ENCODE assay signal across 18 cellular contexts in the genomic region with DNA sequence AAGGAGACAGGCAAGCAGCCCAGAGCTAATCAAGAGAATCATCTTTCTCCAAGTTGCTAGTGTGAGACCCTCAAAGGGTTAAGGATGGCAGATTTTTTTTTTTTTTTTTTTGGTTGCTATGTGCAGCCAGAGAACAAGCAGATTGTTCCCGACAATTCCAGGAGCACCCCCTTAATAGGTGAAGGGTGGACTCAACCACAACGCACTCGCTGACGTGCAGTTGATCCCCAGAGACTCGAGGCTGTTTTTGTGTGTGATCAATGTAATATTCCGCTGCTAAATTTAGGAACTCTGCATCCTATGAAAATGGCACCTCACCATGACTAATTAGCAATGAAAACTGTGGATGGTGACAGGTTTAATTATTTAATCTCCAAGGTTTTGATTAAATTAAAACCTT.
A peak's percentile ranks its signal among the peaks of the same experiment; 100 is the strongest.
DNase-seq lines count a peak whose midpoint lies in the region; FAIRE-seq and TF ChIP-seq lines count a peak whose summit lies in the region.
"Had no signal": no experiment of that assay in that cellular context is flagged by ENCODE, and none has a peak within 500 bp of the region (broad histone marks: within the 10 kb centered on the region; RNA-seq: fewer than 3 reads in every experiment).

No MANE protein-coding gene starts in this region.

- no peak for FAIRE-seq in H1 (lab: Jason Lieb, UNC)
- FAIRE-seq: GM12878 had no signal

- H2AFZ ChIP-seq in H1 (ENCODE audit: low read length) (peak overlapping the region; percentile 95; the same call in 1 of the 2 replicates), osteoblast (ENCODE audit: low read length) (no peak overlapping the region)

- no peak overlapping the region for H2BK120ac ChIP-seq in H1 (replicated peaks; ENCODE audit: low read depth, low read length)

- no peaks in the 10 kb centered on the region for H4K20me1 ChIP-seq in H1 (replicated peaks in 1 of 2; ENCODE audit: control insufficient read depth in 1 of 2, insufficient read depth in 2 of 2, low read length in 2 of 2)
- H4K20me1 ChIP-seq in osteoblast (ENCODE audit: insufficient read depth, low read length): no peaks in the 10 kb centered on the region

- TF ChIP-seq RAD21 in H1 (IDR thresholded peaks at IDR 0.05 in 1 of 2, conservative IDR thresholded peaks at IDR 0.05 in 1 of 2; ENCODE audit: low read depth in 2 of 2, low read length in 2 of 2): no peak

- H3K4me2 ChIP-seq in H1 (ENCODE audit: insufficient read depth in 1 of 2, low read depth in 2 of 2, low read length in 2 of 2): no peak overlapping the region
- H3K4me2 ChIP-seq in osteoblast (ENCODE audit: insufficient read depth, low read length): peak overlapping the region; percentile 44

- no peak for TF ChIP-seq POLR2A in H1 (IDR thresholded peaks at IDR 0.05; ENCODE audit: control extremely low read depth in 1 of 2, low read depth in 2 of 2, low read length in 2 of 2)

- H3K4me1 ChIP-seq in H1 (replicated peaks in 1 of 4; ENCODE audit: control insufficient read depth in 3 of 4, insufficient read depth in 4 of 4, low read length in 3 of 4) (peaks cover 0 to 8% (median 3%) of the 10 kb centered on the region in 4 experiments; a peak in 4 of 7 replicates), osteoblast (ENCODE audit: insufficient read depth, low read length) (peaks cover 4% of the 10 kb centered on the region)
- H3K4me1 ChIP-seq: BE2C had no signal

- no peak overlapping the region for H3K56ac ChIP-seq in H1 (replicated peaks; ENCODE audit: insufficient read length, low read depth, low read length)

- no peak for TF ChIP-seq EP300 in H1 (IDR thresholded peaks at IDR 0.05; ENCODE audit: borderline replicate concordance in 1 of 2, low read depth in 2 of 2, low read length in 2 of 2)

- no peaks in the 10 kb centered on the region for H3K27me3 ChIP-seq in H1 (replicated peaks in 1 of 4; ENCODE audit: control insufficient read depth in 3 of 4, extremely low read depth in 1 of 4, insufficient read depth in 3 of 4, low read length in 3 of 4)
- H3K27me3 ChIP-seq in osteoblast (ENCODE audit: insufficient read depth, low read length): no peaks in the 10 kb centered on the region
- H3K27me3 ChIP-seq: BE2C, MG63 had no signal

- H4K5ac ChIP-seq in H1 (ENCODE audit: insufficient read length, low read depth, low read length): no peak overlapping the region

- POLR2A ChIA-PET in H1 (lab: Charles Lee; ENCODE audit: partially characterized antibody): interaction anchor here (0.6 kb wide), 1 partner anchor 505 kb away, joined by 4 read pairs; no protein-coding TSS in a partner anchor

- H3K4ac ChIP-seq in H1 (replicated peaks; ENCODE audit: insufficient read length, low read depth, low read length): no peak overlapping the region

- TF ChIP-seq CTCF in H1 (IDR thresholded peaks at IDR 0.05; ENCODE audit: control extremely low read depth in 1 of 3, insufficient read depth in 1 of 3, low read depth in 1 of 3, low read length in 3 of 3): no peak
- no peak for TF ChIP-seq CTCF in osteoblast (IDR thresholded peaks at IDR 0.05; ENCODE audit: extremely low read depth, low read depth, low read length)
- no peak for TF ChIP-seq CTCF in foreskin fibroblast (IDR thresholded peaks at IDR 0.05; ENCODE audit: low read depth, low read length)

- no peak overlapping the region for H3K18ac ChIP-seq in H1 (ENCODE audit: extremely low read depth, low read length)

- H3K4me3 ChIP-seq in H1 (ENCODE audit: extremely low read depth in 1 of 4, insufficient read depth in 2 of 4, low read depth in 3 of 4, low read length in 4 of 4): no peak overlapping the region
- no peak overlapping the region for H3K4me3 ChIP-seq in osteoblast (ENCODE audit: insufficient read depth, low read length)
- H3K4me3 ChIP-seq in foreskin fibroblast (ENCODE audit: low read depth in 1 of 2, low read length in 2 of 2): no peak overlapping the region
- H3K4me3 ChIP-seq: GM12878, MG63, SK-N-MC had no signal

- H3K79me1 ChIP-seq in H1 (ENCODE audit: low read depth, low read length): no peaks in the 10 kb centered on the region

- H2BK12ac ChIP-seq in H1 (ENCODE audit: low read depth, low read length): no peak overlapping the region

- no peak overlapping the region for H2BK15ac ChIP-seq in H1 (ENCODE audit: low read length)

- H3K79me2 ChIP-seq in H1 (ENCODE audit: control insufficient read depth in 1 of 2, insufficient read depth in 2 of 2, low read length in 2 of 2) (no peaks in the 10 kb centered on the region), osteoblast (ENCODE audit: insufficient read depth, low read length) (no peaks in the 10 kb centered on the region)

- H2AK5ac ChIP-seq in H1 (ENCODE audit: low read depth, low read length): no peak overlapping the region

- H3K23me2 ChIP-seq in H1 (ENCODE audit: low read depth, low read length): no peaks in the 10 kb centered on the region

- no peak overlapping the region for H4K91ac ChIP-seq in H1 (replicated peaks; ENCODE audit: insufficient read length, low read length)

- DNase-seq in D341Med (ENCODE audit: low spot score) (peak; percentile 20), LHCN-M2 (ENCODE audit: low read depth) (peak; percentile 44), H1 (ENCODE audit: low read depth in 1 of 2, low spot score in 2 of 2) (no peak), osteoblast (ENCODE audit: insufficient read length, low spot score, missing footprints) (no peak), DMS53 (lab: John Stamatoyannopoulos, UW) (no peak), SKM-1 (lab: John Stamatoyannopoulos, UW; ENCODE audit: unreplicated experiment) (no peak), foreskin fibroblast (no peak)
- DNase-seq: ACHN; BE2C; CD4-positive, alpha-beta T cell; DMS79 treated with DMSO at 0.1 percent for 48 hours; MG63; NCI-H1105; NCI-H1694; NCI-H446 treated with DMSO at 0.1 percent for 48 hours; NCI-H82 had no signal

- CTCF ChIA-PET in H1 (lab: Charles Lee; ENCODE audit: partially characterized antibody): interaction anchor here (0.6 kb wide), 2 partner anchors 226 to 244 kb away, joined by 4 read pairs; no protein-coding TSS in a partner anchor

- no peak overlapping the region for H2BK20ac ChIP-seq in H1 (ENCODE audit: low read length)

- H3K9ac ChIP-seq in H1 (replicated peaks in 1 of 4; ENCODE audit: extremely low read depth in 1 of 4, low read depth in 3 of 4, low read length in 3 of 4): no peak overlapping the region

- H3K9me3 ChIP-seq in H1 (ENCODE audit: insufficient read depth in 2 of 2, low read depth in 1 of 2, low read length in 1 of 2) (no peaks in the 10 kb centered on the region), osteoblast (ENCODE audit: low read depth, low read length) (no peaks in the 10 kb centered on the region)
- H3K9me3 ChIP-seq: BE2C had no signal

- H3K23ac ChIP-seq in H1 (ENCODE audit: insufficient read length): no peak overlapping the region

- H4K8ac ChIP-seq in H1 (ENCODE audit: extremely low read depth, insufficient read depth, low read length): no peak overlapping the region

- no peak overlapping the region for H3K14ac ChIP-seq in H1 (ENCODE audit: insufficient read length)

- H3K27ac ChIP-seq in H1 (ENCODE audit: low read depth, low read length) (no peak overlapping the region), osteoblast (ENCODE audit: low read depth, low read length) (no peak overlapping the region)
- H3K27ac ChIP-seq: SK-N-MC had no signal

- H2BK5ac ChIP-seq in H1 (ENCODE audit: low read depth, low read length): no peak overlapping the region

- 76% methylated on average over 6 of the region's 6 CpGs; no CpG with 5 or more reads in 1 of the 2 experiments for WGBS in H1 (ENCODE audit: extremely low coverage in 1 of 2, insufficient coverage in 1 of 2, insufficient read length in 1 of 2, insufficient replicate concordance in 2 of 2, low coverage in 1 of 2, low lambda C conversion rate in 2 of 2, missing lambda C conversion rate in 1 of 2), 2 experiments

- no peaks in the 10 kb centered on the region for H3K36me3 ChIP-seq in H1 (ENCODE audit: control insufficient read depth in 2 of 4, insufficient read depth in 4 of 4, low read length in 3 of 4)
- H3K36me3 ChIP-seq in osteoblast (ENCODE audit: insufficient read depth, low read length): no peaks in the 10 kb centered on the region
- H3K36me3 ChIP-seq: BE2C, MG63 had no signal

TF ChIP-seq in H1, 55 proteins besides CTCF, POLR2A, EP300 and RAD21:
- TF ChIP-seq E2F6 (IDR thresholded peaks at IDR 0.05) (no peak), CHD2 (IDR thresholded peaks at IDR 0.05; ENCODE audit: low read length) (no peak), KDM5A (IDR thresholded peaks at IDR 0.05; ENCODE audit: low read length) (no peak)
TF ChIP-seq in H1: peak in this region for 0.

Comparison
In these comparisons a context has a peak if more than half of its experiments do, and no peak if none do; other contexts are left out.
1. DNase-seq: peak in D341Med (single experiment) and LHCN-M2 (single experiment); none in H1 (0 of 2), osteoblast (single experiment), DMS53 (single experiment), SKM-1 (single experiment) and foreskin fibroblast (0 of 2).